In genomic region chr14:39097159-39097558, GRCh38 we compare ENCODE assay signal across 11 cellular contexts. TPM values are rescaled to one million over a fixed set of nuclear protein-coding genes. Genes with fewer than 3 reads are reported as not detected.
A peak's percentile ranks its signal among the peaks of the same experiment; 100 is the strongest.
DNase-seq lines count a peak whose midpoint lies in the region; ATAC-seq and TF ChIP-seq lines count a peak whose summit lies in the region.
"Had no signal": no experiment of that assay in that cellular context is flagged by ENCODE, and none has a peak within 500 bp of the region (broad histone marks: within the 10 kb centered on the region; RNA-seq: fewer than 3 reads in every experiment).

No MANE protein-coding gene starts in this region.

- POLR2A ChIA-PET in activated CD4-positive, alpha-beta memory T cell treated with anti-CD3 and anti-CD28 coated beads for 36 hours (lab: Charles Lee) = interaction anchor here (0.8 to 1.2 kb wide), 2 partner anchors 17 to 73 kb away, joined by 3 to 4 read pairs; partner anchors contain the start of genes GEMIN2 and TRAPPC6B
- POLR2A ChIA-PET in activated CD4-positive, alpha-beta memory T cell treated with anti-CD3 and anti-CD28 coated beads, Interleukin-2, amount 10 ng/mL, durations not matched to agents 7 days and 5 days (lab: Charles Lee) = interaction anchor here (1.1 to 2.3 kb wide), 4 partner anchors 17 to 335 kb away, joined by 3 to 18 read pairs (median 6); partner anchors contain the start of genes FBXO33, GEMIN2 and PNN

- H3K27ac Mint-ChIP-seq in activated CD4-positive, alpha-beta memory T cell treated with anti-CD3 and anti-CD28 coated beads for 36 hours = peak overlapping the region; percentile 69
- no peak overlapping the region for H3K27ac Mint-ChIP-seq in activated CD4-positive, alpha-beta memory T cell treated with anti-CD3 and anti-CD28 coated beads, Interleukin-2, amount 10 ng/mL, durations not matched to agents 7 days and 5 days
- H3K27ac Mint-ChIP-seq in progenitor cell of endocrine pancreas = peak overlapping the region; percentile 8

- no peaks in the 10 kb centered on the region for H3K27me3 Mint-ChIP-seq in activated CD4-positive, alpha-beta memory T cell treated with anti-CD3 and anti-CD28 coated beads for 36 hours
- H3K27me3 Mint-ChIP-seq in activated CD4-positive, alpha-beta memory T cell treated with anti-CD3 and anti-CD28 coated beads, Interleukin-2, amount 10 ng/mL, durations not matched to agents 7 days and 5 days = no peaks in the 10 kb centered on the region
- no peaks in the 10 kb centered on the region for H3K27me3 Mint-ChIP-seq in progenitor cell of endocrine pancreas

- peaks cover 41% of the 10 kb centered on the region for H3K4me1 Mint-ChIP-seq in activated CD4-positive, alpha-beta memory T cell treated with anti-CD3 and anti-CD28 coated beads for 36 hours (ENCODE audit: low read depth)
- H3K4me1 Mint-ChIP-seq in activated CD4-positive, alpha-beta memory T cell treated with anti-CD3 and anti-CD28 coated beads, Interleukin-2, amount 10 ng/mL, durations not matched to agents 7 days and 5 days = peaks cover 41% of the 10 kb centered on the region
- H3K4me1 Mint-ChIP-seq in progenitor cell of endocrine pancreas (ENCODE audit: low read depth) = peaks cover 12% of the 10 kb centered on the region

- H3K9me3 ChIP-seq in BE2C = no peaks in the 10 kb centered on the region
- H3K9me3 ChIP-seq: body of pancreas had no signal

- TF ChIP-seq CTCF in progenitor cell of endocrine pancreas (IDR thresholded peaks at IDR 0.05; ENCODE audit: unreplicated experiment) (no peak), BE2C (IDR thresholded peaks at IDR 0.05; ENCODE audit: low read depth, low read length) (no peak)

- H3K4me1 ChIP-seq in BE2C = no peaks in the 10 kb centered on the region

- CTCF ChIA-PET in activated CD4-positive, alpha-beta memory T cell treated with anti-CD3 and anti-CD28 coated beads for 36 hours (lab: Charles Lee) = interaction anchor here (0.8 to 0.9 kb wide), 2 partner anchors 10 to 11 kb away, joined by 3 to 4 read pairs; no protein-coding TSS in a partner anchor
- CTCF ChIA-PET in activated CD4-positive, alpha-beta memory T cell treated with anti-CD3 and anti-CD28 coated beads, Interleukin-2, amount 10 ng/mL, durations not matched to agents 7 days and 5 days (lab: Charles Lee) = interaction anchor here (1.8 kb wide), 1 partner anchor 10 kb away, joined by 6 read pairs; no protein-coding TSS in a partner anchor

- DNase-seq in activated CD4-positive, alpha-beta memory T cell treated with anti-CD3 and anti-CD28 coated beads for 36 hours = peak; percentile 38
- no peak for DNase-seq in activated CD4-positive, alpha-beta memory T cell treated with anti-CD3 and anti-CD28 coated beads, Interleukin-2, amount 10 ng/mL, durations not matched to agents 7 days and 5 days
- DNase-seq in SW480 (ENCODE audit: low spot score) = peak; percentile 47
- DNase-seq in progenitor cell of endocrine pancreas (ENCODE audit: low spot score, unreplicated experiment) = no peak
- DNase-seq in BE2C = no peak
- DNase-seq in SHP77 treated with DMSO at 0.1 percent for 48 hours (lab: John Stamatoyannopoulos, UW) = no peak
- no peak for DNase-seq in NCI-H2081 treated with DMSO at 0.1 percent for 48 hours (lab: John Stamatoyannopoulos, UW)
- DNase-seq: body of pancreas, NCI-H524 treated with DMSO at 0.1 percent for 48 hours had no signal

- peak; percentile 54 for ATAC-seq in esophagus mucosa
- ATAC-seq: body of pancreas, sciatic nerve had no signal

- no peak overlapping the region for H3K4me3 Mint-ChIP-seq in activated CD4-positive, alpha-beta memory T cell treated with anti-CD3 and anti-CD28 coated beads for 36 hours
- H3K4me3 Mint-ChIP-seq in activated CD4-positive, alpha-beta memory T cell treated with anti-CD3 and anti-CD28 coated beads, Interleukin-2, amount 10 ng/mL, durations not matched to agents 7 days and 5 days = no peak overlapping the region
- no peak overlapping the region for H3K4me3 Mint-ChIP-seq in progenitor cell of endocrine pancreas (ENCODE audit: low read depth)

- H3K4me3 ChIP-seq in BE2C (ENCODE audit: low read depth, low read length) = no peak overlapping the region
- H3K4me3 ChIP-seq: body of pancreas had no signal

- no peaks in the 10 kb centered on the region for H3K27me3 ChIP-seq in BE2C
- H3K27me3 ChIP-seq: body of pancreas had no signal

- no peaks in the 10 kb centered on the region for H3K9me3 Mint-ChIP-seq in activated CD4-positive, alpha-beta memory T cell treated with anti-CD3 and anti-CD28 coated beads for 36 hours
- H3K9me3 Mint-ChIP-seq in activated CD4-positive, alpha-beta memory T cell treated with anti-CD3 and anti-CD28 coated beads, Interleukin-2, amount 10 ng/mL, durations not matched to agents 7 days and 5 days = no peaks in the 10 kb centered on the region
- no peaks in the 10 kb centered on the region for H3K9me3 Mint-ChIP-seq in progenitor cell of endocrine pancreas (ENCODE audit: low read depth)

- intact Hi-C loops in activated CD4-positive, alpha-beta memory T cell treated with anti-CD3 and anti-CD28 coated beads for 36 hours (cut with micrococcal nuclease) = loop anchor here (2.0 kb wide), 1 partner anchor 18 kb away; the partner anchor contains the start of gene GEMIN2

- peaks cover 14% of the 10 kb centered on the region for H3K36me3 Mint-ChIP-seq in activated CD4-positive, alpha-beta memory T cell treated with anti-CD3 and anti-CD28 coated beads for 36 hours
- H3K36me3 Mint-ChIP-seq in activated CD4-positive, alpha-beta memory T cell treated with anti-CD3 and anti-CD28 coated beads, Interleukin-2, amount 10 ng/mL, durations not matched to agents 7 days and 5 days (ENCODE audit: low read depth) = peaks cover 28% of the 10 kb centered on the region
- H3K36me3 Mint-ChIP-seq in progenitor cell of endocrine pancreas (ENCODE audit: insufficient read depth) = peaks cover 14% of the 10 kb centered on the region

- peaks cover 31% of the 10 kb centered on the region for H3K36me3 ChIP-seq in BE2C

RNA-seq across cellular contexts. Expression of gene SEC23A, which starts 5.9 kb away (rescaled TPM):
- total RNA-seq in activated CD4-positive, alpha-beta memory T cell treated with anti-CD3 and anti-CD28 coated beads for 36 hours = 10 to 100 TPM; 52.4 to 54.9 TPM
- total RNA-seq in activated CD4-positive, alpha-beta memory T cell treated with anti-CD3 and anti-CD28 coated beads, Interleukin-2, amount 10 ng/mL, durations not matched to agents 7 days and 5 days = 10 to 100 TPM; 59.7 to 69.0 TPM
- total RNA-seq in esophagus mucosa (23.3 TPM), progenitor cell of endocrine pancreas (61.9 and 69.5 TPM in 2 replicates)
- 29.1 TPM for polyA plus RNA-seq in BE2C (2012; ENCODE audit: insufficient read depth, insufficient read length, low read depth)

RNA-seq across cellular contexts. Expression of gene GEMIN2, which starts 17.0 kb away (rescaled TPM):
- 10 to 100 TPM; 17.2 to 18.8 TPM for total RNA-seq in activated CD4-positive, alpha-beta memory T cell treated with anti-CD3 and anti-CD28 coated beads for 36 hours
- 10 to 100 TPM; 18.3 to 22.4 TPM for total RNA-seq in activated CD4-positive, alpha-beta memory T cell treated with anti-CD3 and anti-CD28 coated beads, Interleukin-2, amount 10 ng/mL, durations not matched to agents 7 days and 5 days
- total RNA-seq in esophagus mucosa (10.7 TPM), progenitor cell of endocrine pancreas (23.7 and 24.3 TPM in 2 replicates)
- 16.5 TPM for polyA plus RNA-seq in BE2C (2012; ENCODE audit: insufficient read depth, insufficient read length, low read depth)

Comparison
In these comparisons a context has a peak if more than half of its experiments do, and no peak if none do; other contexts are left out.
1. DNase-seq: peak in activated CD4-positive, alpha-beta memory T cell treated with anti-CD3 and anti-CD28 coated beads for 36 hours (single experiment) and SW480 (single experiment); none in activated CD4-positive, alpha-beta memory T cell treated with anti-CD3 and anti-CD28 coated beads, Interleukin-2, amount 10 ng/mL, durations not matched to agents 7 days and 5 days (single experiment), progenitor cell of endocrine pancreas (single experiment), BE2C (single experiment), SHP77 treated with DMSO at 0.1 percent for 48 hours (single experiment) and NCI-H2081 treated with DMSO at 0.1 percent for 48 hours (single experiment).